19 cellular contexts compared by ENCODE assay signal in the genomic region with DNA sequence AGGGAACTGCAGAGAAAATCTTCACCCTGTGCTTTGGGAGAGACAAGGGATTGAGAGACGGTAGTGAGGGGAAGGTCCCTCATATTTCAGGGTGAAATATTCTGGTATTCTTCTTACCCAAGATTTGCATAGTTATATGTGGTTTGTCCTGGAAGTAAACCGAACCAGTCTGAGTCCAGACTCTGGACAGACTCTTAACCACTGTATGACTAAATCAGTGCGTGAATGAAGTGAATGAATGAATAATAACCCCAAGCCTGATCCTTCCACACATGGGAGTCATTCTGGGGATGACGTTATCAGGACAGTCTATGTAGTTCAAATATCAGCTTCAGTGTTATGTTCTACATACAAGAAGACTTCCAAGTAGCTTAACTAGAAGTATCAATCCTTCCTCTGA.
DNase-seq lines count a peak whose midpoint lies in the region; ATAC-seq and FAIRE-seq lines count a peak whose summit lies in the region.
"Had no signal": no experiment of that assay in that cellular context is flagged by ENCODE, and none has a peak within 500 bp of the region (broad histone marks: within the 10 kb centered on the region; RNA-seq: fewer than 3 reads in every experiment).

No MANE protein-coding gene starts in this region.

- DNase-seq in HS-5 (ENCODE audit: low read depth), result peak; percentile 33
- DNase-seq in glomerular visceral epithelial cell (ENCODE audit: extremely low spot score), result peak; percentile 44
- no peak for DNase-seq in HTR-8/SVneo (ENCODE audit: insufficient read length, low spot score)
- DNase-seq in NK-92 (lab: John Stamatoyannopoulos, UW; ENCODE audit: unreplicated experiment), result no peak
- no peak for DNase-seq in activated T-cell treated with anti-CD3 and anti-CD28 coated beads, Interleukin-2, amount 50 U/mL, for 4 hours
- DNase-seq: activated CD8-positive, alpha-beta T cell treated with anti-CD3 and anti-CD28 coated beads, Interleukin-2, amount 10 ng/mL, durations not matched to agents 7 days and 5 days; colonic mucosa; DMS 273 treated with DMSO at 0.1 percent for 48 hours; erythroblast; Kasumi-1; midbrain; NCI-H1694 treated with DMSO at 0.1 percent for 48 hours; NCI-H524 treated with DMSO at 0.1 percent for 48 hours; right cardiac atrium; stimulated activated CD4-positive, alpha-beta T cell treated with anti-CD3 and anti-CD28 coated beads, Interleukin-2, amount 100 ng/mL, for 48 hours; transverse colon had no signal

- ATAC-seq in GM18502 (IDR thresholded peaks at IDR 0.05; ENCODE audit: poor library complexity, unreplicated experiment), result peak; percentile 43
- peak; percentile 73 for ATAC-seq in GM21825 (IDR thresholded peaks at IDR 0.05; ENCODE audit: unreplicated experiment)
- no peak for ATAC-seq in HG02852 (IDR thresholded peaks at IDR 0.05; ENCODE audit: unreplicated experiment)
- no peak for ATAC-seq in activated T-cell treated with anti-CD3 and anti-CD28 coated beads, Interleukin-2, amount 50 U/mL, for 4 hours
- ATAC-seq: activated CD8-positive, alpha-beta T cell treated with anti-CD3 and anti-CD28 coated beads, Interleukin-2, amount 10 ng/mL, durations not matched to agents 7 days and 5 days; right cardiac atrium had no signal

- H3K4me1 Mint-ChIP-seq in activated T-cell treated with anti-CD3 and anti-CD28 coated beads, Interleukin-2, amount 50 U/mL, for 4 hours (ENCODE audit: low read depth), result no peaks in the 10 kb centered on the region

- no peaks in the 10 kb centered on the region for H3K36me3 Mint-ChIP-seq in activated T-cell treated with anti-CD3 and anti-CD28 coated beads, Interleukin-2, amount 50 U/mL, for 4 hours (ENCODE audit: insufficient read depth)

- no peak overlapping the region for H3K4me3 Mint-ChIP-seq in activated T-cell treated with anti-CD3 and anti-CD28 coated beads, Interleukin-2, amount 50 U/mL, for 4 hours
- H3K4me3 Mint-ChIP-seq: activated CD8-positive, alpha-beta T cell treated with anti-CD3 and anti-CD28 coated beads, Interleukin-2, amount 10 ng/mL, durations not matched to agents 7 days and 5 days had no signal

- peaks cover 9% of the 10 kb centered on the region for H3K9me3 Mint-ChIP-seq in activated T-cell treated with anti-CD3 and anti-CD28 coated beads, Interleukin-2, amount 50 U/mL, for 4 hours

- no peaks in the 10 kb centered on the region for H3K27me3 Mint-ChIP-seq in activated T-cell treated with anti-CD3 and anti-CD28 coated beads, Interleukin-2, amount 50 U/mL, for 4 hours (ENCODE audit: low read depth)

- no peak for FAIRE-seq in HTR-8/SVneo (lab: Jason Lieb, UNC)

Comparison
In these comparisons a context has a peak if more than half of its experiments do, and no peak if none do; other contexts are left out.
1. ATAC-seq: peak in GM18502 (single experiment) and GM21825 (single experiment); none in HG02852 (single experiment) and activated T-cell treated with anti-CD3 and anti-CD28 coated beads, Interleukin-2, amount 50 U/mL, for 4 hours (0 of 2).
2. DNase-seq: peak in HS-5 (single experiment) and glomerular visceral epithelial cell (single experiment); none in HTR-8/SVneo (single experiment), NK-92 (single experiment) and activated T-cell treated with anti-CD3 and anti-CD28 coated beads, Interleukin-2, amount 50 U/mL, for 4 hours (single experiment).